Comparison of ENCODE assay signal across 8 cellular contexts in genomic region chrX:154436597-154437397, GRCh38. TPM values are rescaled to one million over a fixed set of nuclear protein-coding genes. Genes with fewer than 3 reads are reported as not detected.
DNase-seq lines count a peak whose midpoint lies in the region; ATAC-seq, FAIRE-seq and TF ChIP-seq lines count a peak whose summit lies in the region.

Gene GDI1 (plus strand): TSS chrX:154437154. CDS start chrX:154437255, 101 bp downstream.

- H4K91ac ChIP-seq in H1 (replicated peaks; ENCODE audit: insufficient read length, low read length): no peak within 1 kb of the TSS

- H3K79me2 ChIP-seq in H1 (ENCODE audit: control insufficient read depth in 1 of 2, insufficient read depth in 2 of 2, low read length in 2 of 2): peaks cover 0 to 17% of the 10 kb centered on the region in 2 experiments; a peak in 2 of 4 replicates

- peak within 1 kb of the TSS; percentile 68 to 89 for H3K4me2 ChIP-seq in H1 (ENCODE audit: insufficient read depth in 1 of 2, low read depth in 2 of 2, low read length in 2 of 2)

- no peaks in the 10 kb centered on the region for H3K9me3 ChIP-seq in H1 (ENCODE audit: insufficient read depth in 2 of 2, low read depth in 1 of 2, low read length in 1 of 2)

- H4K5ac ChIP-seq in H1 (ENCODE audit: insufficient read length, low read depth, low read length): peak within 1 kb of the TSS; percentile 76

- no peaks in the 10 kb centered on the region for H3K27me3 Mint-ChIP-seq in activated CD8-positive, alpha-beta T cell treated with anti-CD3 and anti-CD28 coated beads for 36 hours

- no peaks in the 10 kb centered on the region for H3K79me1 ChIP-seq in H1 (ENCODE audit: low read depth, low read length)

- FAIRE-seq in H1 (lab: Jason Lieb, UNC): no peak

- no peak for TF ChIP-seq CTCF in activated CD8-positive, alpha-beta T cell treated with anti-CD3 and anti-CD28 coated beads for 36 hours (IDR thresholded peaks at IDR 0.05)
- no peak for TF ChIP-seq CTCF in H1 (IDR thresholded peaks at IDR 0.05; ENCODE audit: control extremely low read depth in 1 of 3, insufficient read depth in 1 of 3, low read depth in 1 of 3, low read length in 3 of 3)

- DNase-seq in Ammon's horn (ENCODE audit: low spot score): peak; percentile 42
- peak; percentile 41 for DNase-seq in NCI-H2196 (lab: John Stamatoyannopoulos, UW; ENCODE audit: unreplicated experiment)
- peak; percentile 61 for DNase-seq in activated CD8-positive, alpha-beta T cell treated with anti-CD3 and anti-CD28 coated beads for 36 hours
- DNase-seq in H1 (ENCODE audit: low read depth in 1 of 2, low spot score in 2 of 2): peak in 1 of 2 experiments; percentile 57
- DNase-seq in mesenteric fat pad (ENCODE audit: low spot score): no peak
- peak; percentile 64 for DNase-seq in stimulated activated naive CD8-positive, alpha-beta T cell treated with anti-CD3 and anti-CD28 coated beads, Interleukin-15, Interleukin-2, amounts not matched to agents 100 U/mL and 50 U/mL, for 24 hours

- H3K36me3 Mint-ChIP-seq in activated CD8-positive, alpha-beta T cell treated with anti-CD3 and anti-CD28 coated beads for 36 hours (ENCODE audit: low read depth): peaks cover 20% of the 10 kb centered on the region

- no peak for TF ChIP-seq RAD21 in H1 (IDR thresholded peaks at IDR 0.05 in 1 of 2, conservative IDR thresholded peaks at IDR 0.05 in 1 of 2; ENCODE audit: low read depth in 2 of 2, low read length in 2 of 2)

- intact Hi-C loops in activated CD8-positive, alpha-beta T cell treated with anti-CD3 and anti-CD28 coated beads for 36 hours (cut with micrococcal nuclease): no loop called here

- no peak for TF ChIP-seq EP300 in H1 (IDR thresholded peaks at IDR 0.05; ENCODE audit: borderline replicate concordance in 1 of 2, low read depth in 2 of 2, low read length in 2 of 2)

- H3K14ac ChIP-seq in H1 (ENCODE audit: insufficient read length): no peak within 1 kb of the TSS

- no peak within 1 kb of the TSS for H2BK120ac ChIP-seq in H1 (replicated peaks; ENCODE audit: low read depth, low read length)

- no peak within 1 kb of the TSS for H3K23ac ChIP-seq in H1 (ENCODE audit: insufficient read length)

- no peak within 1 kb of the TSS for H2BK5ac ChIP-seq in H1 (ENCODE audit: low read depth, low read length)

- no peak within 1 kb of the TSS for H2AFZ ChIP-seq in H1 (ENCODE audit: low read length)

- no peak within 1 kb of the TSS for H3K56ac ChIP-seq in H1 (replicated peaks; ENCODE audit: insufficient read length, low read depth, low read length)

- H2BK20ac ChIP-seq in H1 (ENCODE audit: low read length): no peak within 1 kb of the TSS

- H4K8ac ChIP-seq in H1 (ENCODE audit: extremely low read depth, insufficient read depth, low read length): peak within 1 kb of the TSS; percentile 51; the same call in 1 of the 2 replicates

- peaks cover 0 to 13% of the 10 kb centered on the region in 2 experiments for H4K20me1 ChIP-seq in H1 (replicated peaks in 1 of 2; ENCODE audit: control insufficient read depth in 1 of 2, insufficient read depth in 2 of 2, low read length in 2 of 2)

- H3K9ac ChIP-seq in H1 (replicated peaks in 1 of 4; ENCODE audit: extremely low read depth in 1 of 4, low read depth in 3 of 4, low read length in 3 of 4): peak within 1 kb of the TSS; percentile 29 to 69 (median 59)

- H2BK12ac ChIP-seq in H1 (ENCODE audit: low read depth, low read length): no peak within 1 kb of the TSS

- H3K9me3 Mint-ChIP-seq in activated CD8-positive, alpha-beta T cell treated with anti-CD3 and anti-CD28 coated beads for 36 hours: no peaks in the 10 kb centered on the region

- peak; percentile 49 for ATAC-seq in GM19395 (IDR thresholded peaks at IDR 0.05; ENCODE audit: unreplicated experiment)
- peak; percentile 77 for ATAC-seq in activated CD8-positive, alpha-beta T cell treated with anti-CD3 and anti-CD28 coated beads for 36 hours
- ATAC-seq in stimulated activated naive CD8-positive, alpha-beta T cell treated with anti-CD3 and anti-CD28 coated beads, Interleukin-15, Interleukin-2, amounts not matched to agents 100 U/mL and 50 U/mL, for 24 hours: peak; percentile 58
- no peak for ATAC-seq in GM19328 (IDR thresholded peaks at IDR 0.05; ENCODE audit: unreplicated experiment)

- H3K4me3 Mint-ChIP-seq in activated CD8-positive, alpha-beta T cell treated with anti-CD3 and anti-CD28 coated beads for 36 hours: peak within 1 kb of the TSS; percentile 86

- H3K4me1 ChIP-seq in H1 (replicated peaks in 1 of 4; ENCODE audit: control insufficient read depth in 3 of 4, insufficient read depth in 4 of 4, low read length in 3 of 4): peaks cover 0 to 6% (median 4%) of the 10 kb centered on the region in 4 experiments; a peak in 6 of 7 replicates

- POLR2A ChIA-PET in activated CD8-positive, alpha-beta T cell treated with anti-CD3 and anti-CD28 coated beads for 36 hours (lab: Charles Lee): interaction anchor here (1.7 kb wide), 1 partner anchor 37 kb away, joined by 9 read pairs; no protein-coding TSS in a partner anchor
- POLR2A ChIA-PET in H1 (lab: Charles Lee; ENCODE audit: partially characterized antibody): interaction anchor here (2.2 to 2.6 kb wide), 2 partner anchors 11 to 37 kb away, joined by 8 to 9 read pairs; no protein-coding TSS in a partner anchor

- H3K27ac ChIP-seq in H1 (ENCODE audit: low read depth, low read length): peak within 1 kb of the TSS; percentile 67; the same call in 1 of the 2 replicates

- CTCF ChIA-PET in activated CD8-positive, alpha-beta T cell treated with anti-CD3 and anti-CD28 coated beads for 36 hours (lab: Charles Lee): no interaction called here
- CTCF ChIA-PET in H1 (lab: Charles Lee; ENCODE audit: partially characterized antibody): no interaction called here

- TF ChIP-seq POLR2A in H1 (IDR thresholded peaks at IDR 0.05; ENCODE audit: control extremely low read depth in 1 of 2, low read depth in 2 of 2, low read length in 2 of 2): no peak

- peak within 1 kb of the TSS; percentile 92 for H3K27ac Mint-ChIP-seq in activated CD8-positive, alpha-beta T cell treated with anti-CD3 and anti-CD28 coated beads for 36 hours

- WGBS in H1 (ENCODE audit: extremely low coverage in 1 of 2, insufficient coverage in 1 of 2, insufficient read length in 1 of 2, insufficient replicate concordance in 2 of 2, low coverage in 1 of 2, low lambda C conversion rate in 2 of 2, missing lambda C conversion rate in 1 of 2), 2 experiments: 5% methylated on average over 23 of the region's 118 CpGs; no CpG with 5 or more reads in 1 of the 2 experiments

- H3K4me3 ChIP-seq in H1 (ENCODE audit: extremely low read depth in 1 of 4, insufficient read depth in 2 of 4, low read depth in 3 of 4, low read length in 4 of 4): peak within 1 kb of the TSS; percentile 56 to 86 (median 66)

- peaks cover 25% of the 10 kb centered on the region for H3K4me1 Mint-ChIP-seq in activated CD8-positive, alpha-beta T cell treated with anti-CD3 and anti-CD28 coated beads for 36 hours (ENCODE audit: low read depth)

- H3K18ac ChIP-seq in H1 (ENCODE audit: extremely low read depth, low read length): peak within 1 kb of the TSS; percentile 62; the same call in 1 of the 2 replicates

- H3K23me2 ChIP-seq in H1 (ENCODE audit: low read depth, low read length): peaks cover 2% of the 10 kb centered on the region; the same call in 1 of the 2 replicates

- peaks cover 0 to 29% (median 16%) of the 10 kb centered on the region in 4 experiments; a peak in 6 of 8 replicates for H3K36me3 ChIP-seq in H1 (ENCODE audit: control insufficient read depth in 2 of 4, insufficient read depth in 4 of 4, low read length in 3 of 4)

- H2AK5ac ChIP-seq in H1 (ENCODE audit: low read depth, low read length): no peak within 1 kb of the TSS

- no peak within 1 kb of the TSS for H3K4ac ChIP-seq in H1 (replicated peaks; ENCODE audit: insufficient read length, low read depth, low read length)

- H2BK15ac ChIP-seq in H1 (ENCODE audit: low read length): no peak within 1 kb of the TSS

- no peaks in the 10 kb centered on the region for H3K27me3 ChIP-seq in H1 (replicated peaks in 1 of 4; ENCODE audit: control insufficient read depth in 3 of 4, extremely low read depth in 1 of 4, insufficient read depth in 3 of 4, low read length in 3 of 4)

TF ChIP-seq in H1, 55 proteins besides CTCF, POLR2A, EP300 and RAD21 (continues in another document):
- TF ChIP-seq SIRT6 (IDR thresholded peaks at IDR 0.05; ENCODE audit: low read length): no peak
- no peak for TF ChIP-seq RXRA (IDR thresholded peaks at IDR 0.05; ENCODE audit: insufficient read depth, low read depth, low read length)
- no peak for TF ChIP-seq BCL11A (IDR thresholded peaks at IDR 0.05; ENCODE audit: low read depth in 2 of 2, low read length in 2 of 2)
- peak; percentile 85 for TF ChIP-seq YY1 (IDR thresholded peaks at IDR 0.05; ENCODE audit: low read depth, low read length)
- no peak for TF ChIP-seq BACH1 (IDR thresholded peaks at IDR 0.05; ENCODE audit: low read length)
- TF ChIP-seq HDAC6 (IDR thresholded peaks at IDR 0.05; ENCODE audit: low read depth, low read length): no peak
- TF ChIP-seq JUN (IDR thresholded peaks at IDR 0.05; ENCODE audit: low read depth, low read length): no peak
- TF ChIP-seq POU5F1 (IDR thresholded peaks at IDR 0.05; ENCODE audit: low read depth, low read length): no peak
- TF ChIP-seq KDM4A (IDR thresholded peaks at IDR 0.05; ENCODE audit: low read depth, low read length, severe bottlenecking): peak; percentile 25
- peak; percentile 50; the same call in 1 of the 2 replicates for TF ChIP-seq TAF1 (IDR thresholded peaks at IDR 0.05; ENCODE audit: low read depth, low read length)
- no peak for TF ChIP-seq SAP30 (IDR thresholded peaks at IDR 0.05; ENCODE audit: insufficient read depth, insufficient replicate concordance, low read length)
- TF ChIP-seq, protein P1, sequence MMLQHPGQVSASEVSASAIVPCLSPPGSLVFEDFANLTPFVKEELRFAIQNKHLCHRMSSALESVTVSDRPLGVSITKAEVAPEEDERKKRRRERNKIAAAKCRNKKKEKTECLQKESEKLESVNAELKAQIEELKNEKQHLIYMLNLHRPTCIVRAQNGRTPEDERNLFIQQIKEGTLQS (IDR thresholded peaks at IDR 0.05; ENCODE audit: insufficient read depth, low read depth, low read length): no peak
- TF ChIP-seq JUND (IDR thresholded peaks at IDR 0.05; ENCODE audit: low read length): no peak
- TF ChIP-seq EZH2 (IDR thresholded peaks at IDR 0.05; ENCODE audit: low read depth, low read length, severe bottlenecking): no peak

RNA-seq across cellular contexts. Expression of gene GDI1, which starts in this region (rescaled TPM):
- total RNA-seq in activated CD8-positive, alpha-beta T cell treated with anti-CD3 and anti-CD28 coated beads for 36 hours: 10 to 100 TPM; 76.5 TPM
- total RNA-seq in H1 (2021; fragmentation: NEBNext Ultra II Directional; extraction: Animal tissue kit (Norgen Biotek cat#: 25700)): 83.1 and 85.8 TPM in 2 replicates
- polyA plus RNA-seq in H1 (2011; rRNA removed): 136 and 186 TPM in 2 replicates
- polyA plus RNA-seq in H1 (2011; cell fraction: cytosol; rRNA removed): 165 TPM
- polyA plus RNA-seq in H1 (2011; cell fraction: nucleus; rRNA removed): 503 TPM
- polyA plus RNA-seq in H1 (2012, experiment 1 of 2): 116 to 127 TPM (median 122 TPM) in 4 replicates
- polyA plus RNA-seq in H1 (2012, experiment 2 of 2): 79.9 TPM
- 74.8 TPM for polyA plus RNA-seq in H1 (2013, experiment 1 of 2)
- 69.1 TPM for polyA plus RNA-seq in H1 (2013, experiment 2 of 2)
- polyA minus RNA-seq in H1 (2011; rRNA and poly(A)+ RNA removed): 62.8 and 81.4 TPM in 2 replicates
- 44.6 TPM for polyA minus RNA-seq in H1 (2011; cell fraction: cytosol; rRNA and poly(A)+ RNA removed)
- polyA minus RNA-seq in H1 (2011; cell fraction: nucleus; rRNA and poly(A)+ RNA removed): 75.4 TPM
- 82.6 TPM for total RNA-seq in mesenteric fat pad
